Comparison of ENCODE assay signal across 1 cellular context in genomic region chr14:75283162-75283883, GRCh38.
A peak's percentile ranks its signal among the peaks of the same experiment; 100 is the strongest.
TF ChIP-seq lines count a peak whose summit lies in the region.

No MANE protein-coding gene starts in this region.

TF ChIP-seq in H1, 55 proteins besides CTCF, POLR2A, EP300 and RAD21 (continued from another document):
- TF ChIP-seq MAFK (IDR thresholded peaks at IDR 0.05; ENCODE audit: low read depth, low read length) (no peak), ATF2 (IDR thresholded peaks at IDR 0.05; ENCODE audit: low read length) (peak; percentile 68; the same call in 1 of the 2 replicates), SAP30 (IDR thresholded peaks at IDR 0.05; ENCODE audit: insufficient read depth, insufficient replicate concordance, low read length) (no peak)
